In the genomic region with DNA sequence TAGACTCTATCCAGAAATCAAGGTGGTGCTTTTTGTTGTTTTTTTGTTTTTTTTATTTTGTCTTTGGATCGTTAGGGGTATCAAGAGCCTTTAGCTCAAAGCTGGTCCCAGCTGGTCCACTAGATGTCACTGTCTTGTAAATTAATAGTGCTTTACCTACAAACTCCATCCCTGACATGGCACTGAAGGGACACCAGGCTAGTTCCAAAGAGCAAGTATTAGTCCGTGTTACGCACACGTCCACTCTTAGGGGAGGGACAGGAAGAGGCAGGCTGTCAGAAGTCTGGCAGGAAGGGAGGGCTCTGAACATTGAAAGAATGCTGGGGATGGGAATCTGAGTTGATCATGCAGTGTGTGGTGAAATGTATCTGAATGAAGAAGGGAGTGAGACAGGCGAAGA, we compare ENCODE assay signal across 8 cellular contexts.
DNase-seq lines count a peak whose midpoint lies in the region; ATAC-seq and TF ChIP-seq lines count a peak whose summit lies in the region.

No MANE protein-coding gene starts in this region.

- intact Hi-C loops in left lung (cut with DNase I) = no loop called here

- ATAC-seq in GM18519 (IDR thresholded peaks at IDR 0.05; ENCODE audit: low FRiP score, unreplicated experiment) (peak; percentile 93), HG02938 (IDR thresholded peaks at IDR 0.05; ENCODE audit: unreplicated experiment) (peak; percentile 89), left lung (peak; percentile 64)
- ATAC-seq in activated naive CD8-positive, alpha-beta T cell treated with anti-CD3 and anti-CD28 coated beads, Interleukin-2, amount 50 U/mL, for 24 hours = no peak

- no peak overlapping the region for H3K27ac Mint-ChIP-seq in activated naive CD8-positive, alpha-beta T cell treated with anti-CD3 and anti-CD28 coated beads, Interleukin-2, amount 50 U/mL, for 24 hours

- no peak overlapping the region for H3K4me3 ChIP-seq in BJ (ENCODE audit: low read depth, low read length)
- no peak overlapping the region for H3K4me3 ChIP-seq in left lung

- POLR2A ChIA-PET in BJ (lab: Charles Lee) = no interaction called here

- H3K36me3 Mint-ChIP-seq in activated naive CD8-positive, alpha-beta T cell treated with anti-CD3 and anti-CD28 coated beads, Interleukin-2, amount 50 U/mL, for 24 hours (ENCODE audit: low read depth) = no peaks in the 10 kb centered on the region

- H3K27ac ChIP-seq in left lung = no peak overlapping the region

- no peaks in the 10 kb centered on the region for H3K27me3 ChIP-seq in BJ (ENCODE audit: control insufficient read depth, insufficient read depth, low read length)
- no peaks in the 10 kb centered on the region for H3K27me3 ChIP-seq in left lung

- peaks cover 6% of the 10 kb centered on the region for H3K27me3 Mint-ChIP-seq in activated naive CD8-positive, alpha-beta T cell treated with anti-CD3 and anti-CD28 coated beads, Interleukin-2, amount 50 U/mL, for 24 hours

- no peaks in the 10 kb centered on the region for H3K4me1 Mint-ChIP-seq in activated naive CD8-positive, alpha-beta T cell treated with anti-CD3 and anti-CD28 coated beads, Interleukin-2, amount 50 U/mL, for 24 hours

- peak; percentile 69 for TF ChIP-seq CTCF in BJ (IDR thresholded peaks at IDR 0.05; ENCODE audit: insufficient read depth, low read depth, low read length)
- peak in 1 of 2 donors; percentile 26 for TF ChIP-seq CTCF in left lung (IDR thresholded peaks at IDR 0.05)

- H3K9me3 ChIP-seq in left lung = no peaks in the 10 kb centered on the region

- H3K9me3 Mint-ChIP-seq in activated naive CD8-positive, alpha-beta T cell treated with anti-CD3 and anti-CD28 coated beads, Interleukin-2, amount 50 U/mL, for 24 hours = no peaks in the 10 kb centered on the region

- no peaks in the 10 kb centered on the region for H3K36me3 ChIP-seq in BJ (ENCODE audit: control insufficient read depth, insufficient read depth, low read length)
- H3K36me3 ChIP-seq in left lung = no peaks in the 10 kb centered on the region

- H3K4me3 Mint-ChIP-seq in activated naive CD8-positive, alpha-beta T cell treated with anti-CD3 and anti-CD28 coated beads, Interleukin-2, amount 50 U/mL, for 24 hours = no peak overlapping the region

- CTCF ChIA-PET in BJ (lab: Yijun Ruan, JAX) = interaction anchor here (0.6 to 4.2 kb wide), 11 partner anchors 8 to 323 kb away, joined by 3 to 41 read pairs (median 4); a partner anchor contains a TSS

- DNase-seq in BJ (ENCODE audit: low read depth) (no peak), NCI-H1694 treated with DMSO at 0.1 percent for 48 hours (lab: John Stamatoyannopoulos, UW) (peak; percentile 28), amniotic epithelial cell (ENCODE audit: low read depth) (peak; percentile 49), left lung (no peak)
- DNase-seq in activated naive CD8-positive, alpha-beta T cell treated with anti-CD3 and anti-CD28 coated beads, Interleukin-2, amount 50 U/mL, for 24 hours = no peak
- DNase-seq in stimulated activated CD4-positive, alpha-beta T cell treated with anti-CD3 and anti-CD28 coated beads, Interleukin-4, amount 100 ng/mL, for 1 hour = no peak

- no peaks in the 10 kb centered on the region for H3K4me1 ChIP-seq in left lung

Comparison
In these comparisons a context has a peak if more than half of its experiments do, and no peak if none do; other contexts are left out.
1. DNase-seq: peak in NCI-H1694 treated with DMSO at 0.1 percent for 48 hours (single experiment) and amniotic epithelial cell (single experiment); none in BJ (single experiment), left lung (0 of 2), activated naive CD8-positive, alpha-beta T cell treated with anti-CD3 and anti-CD28 coated beads, Interleukin-2, amount 50 U/mL, for 24 hours (single experiment) and stimulated activated CD4-positive, alpha-beta T cell treated with anti-CD3 and anti-CD28 coated beads, Interleukin-4, amount 100 ng/mL, for 1 hour (single experiment).